ENCODE assay signal across 20 cellular contexts in genomic region chr3:197906850-197907187, GRCh38. TPM values are rescaled to one million over a fixed set of nuclear protein-coding genes. Genes with fewer than 3 reads are reported as not detected.
A peak's percentile ranks its signal among the peaks of the same experiment; 100 is the strongest.
DNase-seq lines count a peak whose midpoint lies in the region; ATAC-seq and TF ChIP-seq lines count a peak whose summit lies in the region.
"Had no signal": no experiment of that assay in that cellular context is flagged by ENCODE, and none has a peak within 500 bp of the region (broad histone marks: within the 10 kb centered on the region; RNA-seq: fewer than 3 reads in every experiment).

No MANE protein-coding gene starts in this region.

- H3K9ac ChIP-seq in mesenchymal stem cell (ENCODE audit: low read length) = peak overlapping the region; percentile 62

- H3K9me3 ChIP-seq in mesenchymal stem cell (ENCODE audit: control insufficient read depth, low read length) = peaks cover 5% of the 10 kb centered on the region
- H3K9me3 ChIP-seq: left ventricle myocardium inferior, neutrophil, Peyer's patch, thoracic aorta had no signal

- no peak overlapping the region for H3K4ac ChIP-seq in mesenchymal stem cell (ENCODE audit: low read depth in 1 of 2, low read length in 2 of 2)

- H2BK120ac ChIP-seq in mesenchymal stem cell (ENCODE audit: low read depth, low read length) = no peak overlapping the region

- no peaks in the 10 kb centered on the region for H3K9me3 Mint-ChIP-seq in activated T-cell treated with anti-CD3 and anti-CD28 coated beads, Interleukin-2, amount 50 U/mL, for 4 hours
- H3K9me3 Mint-ChIP-seq in activated T-helper 17 cell treated with anti-CD3 and anti-CD28 coated beads, Interleukin-2, amount 50 U/mL, for 72 hours = no peaks in the 10 kb centered on the region
- H3K9me3 Mint-ChIP-seq in progenitor cell of endocrine pancreas (ENCODE audit: low read depth) (peaks cover 11% of the 10 kb centered on the region), endothelial cell (ENCODE audit: unreplicated experiment) (no peaks in the 10 kb centered on the region)
- H3K9me3 Mint-ChIP-seq: CD8-positive, alpha-beta T cell had no signal

- TF ChIP-seq CTCF in progenitor cell of endocrine pancreas (IDR thresholded peaks at IDR 0.05; ENCODE audit: unreplicated experiment) (no peak), endothelial cell (IDR thresholded peaks at IDR 0.05; ENCODE audit: unreplicated experiment) (no peak)

- H3K27ac ChIP-seq in mesenchymal stem cell (ENCODE audit: low read length, poor library complexity, severe bottlenecking) = no peak overlapping the region
- H3K27ac ChIP-seq: heart left ventricle, left ventricle myocardium inferior, neutrophil, Peyer's patch, thoracic aorta had no signal

- H3K27me3 Mint-ChIP-seq in activated T-cell treated with anti-CD3 and anti-CD28 coated beads, Interleukin-2, amount 50 U/mL, for 4 hours (ENCODE audit: low read depth) = no peaks in the 10 kb centered on the region
- H3K27me3 Mint-ChIP-seq in activated T-helper 17 cell treated with anti-CD3 and anti-CD28 coated beads, Interleukin-2, amount 50 U/mL, for 72 hours = no peaks in the 10 kb centered on the region
- no peaks in the 10 kb centered on the region for H3K27me3 Mint-ChIP-seq in progenitor cell of endocrine pancreas
- H3K27me3 Mint-ChIP-seq in endothelial cell (ENCODE audit: unreplicated experiment) = peaks cover 1% of the 10 kb centered on the region

- peaks cover 2% of the 10 kb centered on the region for H3K4me1 ChIP-seq in mesenchymal stem cell (ENCODE audit: control insufficient read depth, insufficient read depth, low read depth, low read length)
- H3K4me1 ChIP-seq: HAP-1 had no signal

- no peak overlapping the region for H2BK5ac ChIP-seq in mesenchymal stem cell (ENCODE audit: low read depth, low read length, poor library complexity, severe bottlenecking)

- H3K4me2 ChIP-seq in mesenchymal stem cell (ENCODE audit: low read length, poor library complexity, severe bottlenecking) = no peak overlapping the region

- WGBS in mesenchymal stem cell = 93% methylated on average over 3 of the region's 3 CpGs

- no peak overlapping the region for H4K8ac ChIP-seq in mesenchymal stem cell (ENCODE audit: low read length)

- no peak overlapping the region for H2AFZ ChIP-seq in mesenchymal stem cell (ENCODE audit: low read depth, low read length)

- H2BK15ac ChIP-seq in mesenchymal stem cell (ENCODE audit: low read depth, poor library complexity, severe bottlenecking) = no peak overlapping the region

- H3K4me3 Mint-ChIP-seq in activated T-cell treated with anti-CD3 and anti-CD28 coated beads, Interleukin-2, amount 50 U/mL, for 4 hours = no peak overlapping the region
- H3K4me3 Mint-ChIP-seq in activated T-helper 17 cell treated with anti-CD3 and anti-CD28 coated beads, Interleukin-2, amount 50 U/mL, for 72 hours = peak overlapping the region; percentile 55
- H3K4me3 Mint-ChIP-seq in progenitor cell of endocrine pancreas (ENCODE audit: low read depth) = no peak overlapping the region
- H3K4me3 Mint-ChIP-seq in endothelial cell (ENCODE audit: unreplicated experiment) = no peak overlapping the region
- H3K4me3 Mint-ChIP-seq: CD8-positive, alpha-beta T cell had no signal

- H3K36me3 Mint-ChIP-seq in activated T-cell treated with anti-CD3 and anti-CD28 coated beads, Interleukin-2, amount 50 U/mL, for 4 hours (ENCODE audit: insufficient read depth) = peaks cover 2% of the 10 kb centered on the region
- peaks cover 69% of the 10 kb centered on the region for H3K36me3 Mint-ChIP-seq in activated T-helper 17 cell treated with anti-CD3 and anti-CD28 coated beads, Interleukin-2, amount 50 U/mL, for 72 hours (ENCODE audit: low read depth)
- peaks cover 4% of the 10 kb centered on the region for H3K36me3 Mint-ChIP-seq in progenitor cell of endocrine pancreas (ENCODE audit: insufficient read depth)
- H3K36me3 Mint-ChIP-seq in endothelial cell (ENCODE audit: low read depth, unreplicated experiment) = peaks cover 8% of the 10 kb centered on the region
- H3K36me3 Mint-ChIP-seq: CD8-positive, alpha-beta T cell had no signal

- H2AK5ac ChIP-seq in mesenchymal stem cell (ENCODE audit: low read length, severe bottlenecking) = no peak overlapping the region

- H3K27ac Mint-ChIP-seq in activated T-helper 17 cell treated with anti-CD3 and anti-CD28 coated beads, Interleukin-2, amount 50 U/mL, for 72 hours = peak overlapping the region; percentile 81
- H3K27ac Mint-ChIP-seq in progenitor cell of endocrine pancreas = no peak overlapping the region
- no peak overlapping the region for H3K27ac Mint-ChIP-seq in endothelial cell (ENCODE audit: unreplicated experiment)
- H3K27ac Mint-ChIP-seq: CD8-positive, alpha-beta T cell had no signal

- H3K79me1 ChIP-seq in mesenchymal stem cell (replicated peaks; ENCODE audit: low read length, poor library complexity, severe bottlenecking) = no peaks in the 10 kb centered on the region

- H3K23ac ChIP-seq in mesenchymal stem cell (ENCODE audit: low read length in 2 of 2) = no peak overlapping the region

- H3K4me1 Mint-ChIP-seq in activated T-cell treated with anti-CD3 and anti-CD28 coated beads, Interleukin-2, amount 50 U/mL, for 4 hours (ENCODE audit: low read depth) = peaks cover 25% of the 10 kb centered on the region
- peaks cover 10% of the 10 kb centered on the region for H3K4me1 Mint-ChIP-seq in activated T-helper 17 cell treated with anti-CD3 and anti-CD28 coated beads, Interleukin-2, amount 50 U/mL, for 72 hours
- H3K4me1 Mint-ChIP-seq in progenitor cell of endocrine pancreas (ENCODE audit: low read depth) (peaks cover 4% of the 10 kb centered on the region), endothelial cell (ENCODE audit: unreplicated experiment) (no peaks in the 10 kb centered on the region)

- no peak overlapping the region for H2BK12ac ChIP-seq in mesenchymal stem cell (ENCODE audit: low read length in 2 of 2)

- no peak for DNase-seq in activated T-cell treated with anti-CD3 and anti-CD28 coated beads, Interleukin-2, amount 50 U/mL, for 4 hours
- no peak for DNase-seq in activated T-cell treated with anti-CD3 and anti-CD28 coated beads, Interleukin-2, amount 50 U/mL, for 1 hour
- DNase-seq in mesenchymal stem cell = no peak
- DNase-seq in progenitor cell of endocrine pancreas (ENCODE audit: low spot score, unreplicated experiment) = no peak
- DNase-seq in endothelial cell (ENCODE audit: low spot score) = no peak
- DNase-seq in NCI-H1417 (lab: John Stamatoyannopoulos, UW) = no peak
- DNase-seq: aorta; effector CD8-positive, alpha-beta T cell; heart left ventricle; left ventricle myocardium inferior; NCI-H1694; NCI-H2227 treated with DMSO at 0.1 percent for 48 hours; Peyer's patch; retina had no signal

- no peak overlapping the region for H4K91ac ChIP-seq in mesenchymal stem cell (ENCODE audit: low read length)

- ATAC-seq in activated T-cell treated with anti-CD3 and anti-CD28 coated beads, Interleukin-2, amount 50 U/mL, for 4 hours = peak; percentile 1 to 26
- peak; percentile 5 for ATAC-seq in GM19023 (IDR thresholded peaks at IDR 0.05; ENCODE audit: unreplicated experiment)
- ATAC-seq in activated T-helper 17 cell treated with anti-CD3 and anti-CD28 coated beads, Interleukin-2, amount 50 U/mL, for 72 hours (replicated peaks) = peak; percentile 1

- H3K27me3 ChIP-seq in mesenchymal stem cell (ENCODE audit: control insufficient read depth in 1 of 2, insufficient read depth in 1 of 2, low read length in 2 of 2) = no peaks in the 10 kb centered on the region
- H3K27me3 ChIP-seq: heart left ventricle, neutrophil, Peyer's patch had no signal

- H3K36me3 ChIP-seq in mesenchymal stem cell (ENCODE audit: control insufficient read depth in 1 of 2, insufficient read depth in 2 of 2, low read depth in 1 of 2, low read length in 2 of 2) = no peaks in the 10 kb centered on the region
- H3K36me3 ChIP-seq: HAP-1, heart left ventricle, left ventricle myocardium inferior, neutrophil, Peyer's patch, thoracic aorta had no signal

- no peak overlapping the region for H3K14ac ChIP-seq in mesenchymal stem cell (ENCODE audit: low read length in 2 of 2)

- H3K4me3 ChIP-seq in mesenchymal stem cell (ENCODE audit: insufficient read depth in 1 of 2, low read depth in 1 of 2, low read length in 2 of 2) = no peak overlapping the region
- H3K4me3 ChIP-seq: HAP-1, Peyer's patch had no signal

- H3K18ac ChIP-seq in mesenchymal stem cell (ENCODE audit: low read depth in 1 of 2, low read length in 2 of 2) = no peak overlapping the region

RNA-seq across cellular contexts. Expression of gene RPL35A, which starts 43.2 kb away (rescaled TPM):
- total RNA-seq in activated T-cell treated with anti-CD3 and anti-CD28 coated beads, Interleukin-2, amount 50 U/mL, for 4 hours = 1,000 to 10,000 TPM; 1,441 to 1,606 (median 1,571) TPM
- 1,000 to 10,000 TPM; 1,422 to 1,820 TPM for total RNA-seq in activated T-helper 17 cell treated with anti-CD3 and anti-CD28 coated beads, Interleukin-2, amount 50 U/mL, for 72 hours
- 2,543 TPM for polyA plus RNA-seq in mesenchymal stem cell (2013, experiment 1 of 2)
- polyA plus RNA-seq in mesenchymal stem cell (2013, experiment 2 of 2) = 2,470 TPM
- total RNA-seq in progenitor cell of endocrine pancreas (1,132 and 1,216 TPM in 2 replicates), endothelial cell (ENCODE audit: unreplicated experiment) (1,090 TPM)

RNA-seq across cellular contexts. Expression of gene LMLN, which starts 53.2 kb away (rescaled TPM):
- 1 to 10 TPM; 3.8 to 5.4 (median 4.1) TPM for total RNA-seq in activated T-cell treated with anti-CD3 and anti-CD28 coated beads, Interleukin-2, amount 50 U/mL, for 4 hours
- 1 to 10 TPM; 3.8 to 4.6 TPM for total RNA-seq in activated T-helper 17 cell treated with anti-CD3 and anti-CD28 coated beads, Interleukin-2, amount 50 U/mL, for 72 hours
- polyA plus RNA-seq in mesenchymal stem cell (2013, experiment 1 of 2) = 5.8 TPM
- 5.2 TPM for polyA plus RNA-seq in mesenchymal stem cell (2013, experiment 2 of 2)
- total RNA-seq in progenitor cell of endocrine pancreas (8.0 and 14.4 TPM in 2 replicates), endothelial cell (ENCODE audit: unreplicated experiment) (7.1 TPM)
